21 cellular contexts compared by ENCODE assay signal in the genomic region with DNA sequence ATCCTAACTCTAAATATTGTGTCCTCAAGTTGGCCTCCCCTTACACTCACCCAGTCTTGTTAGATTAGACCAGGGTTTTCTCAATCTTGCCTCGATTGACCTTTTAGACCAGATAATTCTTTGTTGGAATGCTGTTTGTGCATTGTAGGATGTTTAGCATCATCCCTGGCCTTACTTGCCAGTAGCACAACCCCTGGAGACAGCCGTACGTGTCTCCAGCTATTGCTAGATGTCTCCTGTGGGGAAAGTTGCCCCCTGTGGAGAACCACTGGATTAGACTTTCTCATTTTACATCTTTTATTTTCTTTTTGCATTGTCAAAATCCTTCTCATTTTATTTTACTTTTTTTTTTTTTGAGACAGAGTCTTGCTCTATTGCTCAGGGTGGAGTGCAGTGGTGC. TPM values are rescaled to one million over a fixed set of nuclear protein-coding genes. Genes with fewer than 3 reads are reported as not detected.
DNase-seq lines count a peak whose midpoint lies in the region; ATAC-seq and TF ChIP-seq lines count a peak whose summit lies in the region.
"Had no signal": no experiment of that assay in that cellular context is flagged by ENCODE, and none has a peak within 500 bp of the region (broad histone marks: within the 10 kb centered on the region; RNA-seq: fewer than 3 reads in every experiment).

No MANE protein-coding gene starts in this region.

- no peak overlapping the region for H3K4me3 ChIP-seq in trophoblast cell (ENCODE audit: low read depth, low read length)
- H3K4me3 ChIP-seq: skin epidermis, upper lobe of left lung had no signal

- H3K4me1 ChIP-seq in trophoblast cell (ENCODE audit: control insufficient read depth in 1 of 2, insufficient read depth in 2 of 2, low read length in 2 of 2) = peaks cover 13% of the 10 kb centered on the region in 2 experiments

- no CpG with 5 or more reads among the region's 3 CpGs for WGBS in trophoblast cell (ENCODE audit: extremely low coverage, insufficient coverage, insufficient read length)

- no peak overlapping the region for H2BK120ac ChIP-seq in trophoblast cell (ENCODE audit: insufficient read depth, low read length, poor library complexity)

- no peak overlapping the region for H3K14ac ChIP-seq in trophoblast cell (ENCODE audit: low read length)

- no peak overlapping the region for H3K27ac Mint-ChIP-seq in activated CD4-positive, alpha-beta T cell treated with anti-CD3 and anti-CD28 coated beads, Interleukin-2, amount 10 ng/mL, durations not matched to agents 24 days and 14 days
- no peak overlapping the region for H3K27ac Mint-ChIP-seq in T-helper 17 cell
- peak overlapping the region; percentile 66 for H3K27ac Mint-ChIP-seq in endothelial cell (ENCODE audit: unreplicated experiment)

- H3K4me3 Mint-ChIP-seq in activated CD4-positive, alpha-beta T cell treated with anti-CD3 and anti-CD28 coated beads, Interleukin-2, amount 10 ng/mL, durations not matched to agents 24 days and 14 days = peak overlapping the region; percentile 15
- H3K4me3 Mint-ChIP-seq in T-helper 17 cell = peak overlapping the region; percentile 33
- H3K4me3 Mint-ChIP-seq in endothelial cell (ENCODE audit: unreplicated experiment) = peak overlapping the region; percentile 72

- H3K36me3 ChIP-seq in trophoblast cell (ENCODE audit: control insufficient read depth in 1 of 2, insufficient read depth in 2 of 2, low read length in 2 of 2) = peaks cover 33% of the 10 kb centered on the region in 2 experiments

- peaks cover 16% of the 10 kb centered on the region for H3K36me3 Mint-ChIP-seq in activated CD4-positive, alpha-beta T cell treated with anti-CD3 and anti-CD28 coated beads, Interleukin-2, amount 10 ng/mL, durations not matched to agents 24 days and 14 days (ENCODE audit: low read depth)
- H3K36me3 Mint-ChIP-seq in T-helper 17 cell (ENCODE audit: low read depth) (peaks cover 2% of the 10 kb centered on the region), endothelial cell (ENCODE audit: low read depth, unreplicated experiment) (peaks cover 10% of the 10 kb centered on the region)

- DNase-seq in activated CD4-positive, alpha-beta T cell treated with anti-CD3 and anti-CD28 coated beads, Interleukin-2, amount 10 ng/mL, durations not matched to agents 24 days and 14 days = no peak
- no peak for DNase-seq in activated CD4-positive, alpha-beta T cell treated with anti-CD3 and anti-CD28 coated beads, Interleukin-2, amount 50 U/mL, for 4 hours
- DNase-seq in T-helper 17 cell (no peak), endothelial cell (ENCODE audit: low spot score) (no peak), trophoblast cell (no peak), medulla oblongata (ENCODE audit: extremely low spot score) (no peak), inferior parietal cortex (ENCODE audit: extremely low spot score) (no peak), NCI-H128 (lab: John Stamatoyannopoulos, UW; ENCODE audit: unreplicated experiment) (no peak)
- DNase-seq: activated CD8-positive, alpha-beta memory T cell treated with anti-CD3 and anti-CD28 coated beads for 24 hours; effector CD8-positive, alpha-beta T cell; H7; Karpas-422; kidney glomerular epithelial cell; midbrain; NCI-H1105; NCI-H2171 treated with DMSO at 0.1 percent for 48 hours; NCI-H774; PC-3; upper lobe of left lung had no signal

- no peak overlapping the region for H2AFZ ChIP-seq in trophoblast cell (ENCODE audit: insufficient read depth, low read length, poor library complexity)

- H2BK12ac ChIP-seq in trophoblast cell (ENCODE audit: low read length) = no peak overlapping the region

- no peak overlapping the region for H3K4me2 ChIP-seq in trophoblast cell (ENCODE audit: low read length)

- H3K79me2 ChIP-seq in trophoblast cell (ENCODE audit: control insufficient read depth, insufficient read depth, low read length, poor library complexity) = peaks cover 14% of the 10 kb centered on the region

- no peak overlapping the region for H2AK5ac ChIP-seq in trophoblast cell (ENCODE audit: low read length)

- H3K27me3 ChIP-seq in trophoblast cell (ENCODE audit: insufficient read depth, low read length) = no peaks in the 10 kb centered on the region
- H3K27me3 ChIP-seq: upper lobe of left lung had no signal

- no peaks in the 10 kb centered on the region for H3K9me3 Mint-ChIP-seq in activated CD4-positive, alpha-beta T cell treated with anti-CD3 and anti-CD28 coated beads, Interleukin-2, amount 10 ng/mL, durations not matched to agents 24 days and 14 days
- H3K9me3 Mint-ChIP-seq in endothelial cell (ENCODE audit: unreplicated experiment) = no peaks in the 10 kb centered on the region

- no peaks in the 10 kb centered on the region for H3K9me3 ChIP-seq in T-helper 17 cell (ENCODE audit: control insufficient read depth, low read length, poor library complexity, severe bottlenecking)
- no peaks in the 10 kb centered on the region for H3K9me3 ChIP-seq in trophoblast cell (ENCODE audit: insufficient read depth, low read depth, low read length)
- H3K9me3 ChIP-seq: upper lobe of left lung had no signal

- no peak overlapping the region for H4K8ac ChIP-seq in trophoblast cell (ENCODE audit: low read depth, low read length)

- no peak overlapping the region for H4K91ac ChIP-seq in trophoblast cell (ENCODE audit: low read depth, low read length)

- H3K18ac ChIP-seq in trophoblast cell (ENCODE audit: low read length) = no peak overlapping the region

- H3K79me1 ChIP-seq in trophoblast cell (ENCODE audit: low read length) = peaks cover 10% of the 10 kb centered on the region

- H3K4ac ChIP-seq in trophoblast cell (ENCODE audit: low read depth, low read length) = peak overlapping the region; percentile 1

- no peak for TF ChIP-seq CTCF in endothelial cell (IDR thresholded peaks at IDR 0.05; ENCODE audit: unreplicated experiment)

- H3K9ac ChIP-seq in trophoblast cell (ENCODE audit: low read length) = no peak overlapping the region

- no peak overlapping the region for H3K27ac ChIP-seq in trophoblast cell (ENCODE audit: low read depth, low read length)

- ATAC-seq in T-helper 17 cell = no peak
- ATAC-seq: PC-3 had no signal

- no peaks in the 10 kb centered on the region for H3K27me3 Mint-ChIP-seq in activated CD4-positive, alpha-beta T cell treated with anti-CD3 and anti-CD28 coated beads, Interleukin-2, amount 10 ng/mL, durations not matched to agents 24 days and 14 days
- H3K27me3 Mint-ChIP-seq in T-helper 17 cell = no peaks in the 10 kb centered on the region
- H3K27me3 Mint-ChIP-seq in endothelial cell (ENCODE audit: unreplicated experiment) = peaks cover 12% of the 10 kb centered on the region

- H2BK5ac ChIP-seq in trophoblast cell (ENCODE audit: low read depth, low read length, poor library complexity) = no peak overlapping the region

- H4K12ac ChIP-seq in trophoblast cell (ENCODE audit: low read depth, low read length) = no peak overlapping the region

- intact Hi-C loops in activated CD4-positive, alpha-beta T cell treated with anti-CD3 and anti-CD28 coated beads, Interleukin-2, amount 10 ng/mL, durations not matched to agents 24 days and 14 days (cut with micrococcal nuclease) = no loop called here

- H3K4me1 Mint-ChIP-seq in activated CD4-positive, alpha-beta T cell treated with anti-CD3 and anti-CD28 coated beads, Interleukin-2, amount 10 ng/mL, durations not matched to agents 24 days and 14 days = peaks cover 23% of the 10 kb centered on the region
- H3K4me1 Mint-ChIP-seq in T-helper 17 cell (peaks cover 27% of the 10 kb centered on the region), endothelial cell (ENCODE audit: unreplicated experiment) (peaks cover 15% of the 10 kb centered on the region)

- H3K23ac ChIP-seq in trophoblast cell (ENCODE audit: low read length) = no peak overlapping the region

RNA-seq across cellular contexts. Expression of gene WDR6, which starts 2.2 kb away (rescaled TPM):
- total RNA-seq in activated CD4-positive, alpha-beta T cell treated with anti-CD3 and anti-CD28 coated beads, Interleukin-2, amount 10 ng/mL, durations not matched to agents 24 days and 14 days = 141 and 153 TPM in 2 replicates
- total RNA-seq in T-helper 17 cell = 100 to 1,000 TPM; 181 to 202 TPM
- 148 TPM for total RNA-seq in endothelial cell (ENCODE audit: unreplicated experiment)
- 72.0 and 72.8 TPM in 2 replicates for polyA plus RNA-seq in trophoblast cell (2013)

RNA-seq across cellular contexts. Expression of gene DALRD3, which starts 9.0 kb away (rescaled TPM):
- total RNA-seq in activated CD4-positive, alpha-beta T cell treated with anti-CD3 and anti-CD28 coated beads, Interleukin-2, amount 10 ng/mL, durations not matched to agents 24 days and 14 days = 31.5 and 36.6 TPM in 2 replicates
- total RNA-seq in T-helper 17 cell (10 to 100 TPM; 21.2 to 27.4 TPM), endothelial cell (ENCODE audit: unreplicated experiment) (27.8 TPM)
- polyA plus RNA-seq in trophoblast cell (2013) = 26.4 and 27.5 TPM in 2 replicates

RNA-seq across cellular contexts. Expression of gene NDUFAF3, which starts 12.5 kb away (rescaled TPM):
- 123 and 126 TPM in 2 replicates for total RNA-seq in activated CD4-positive, alpha-beta T cell treated with anti-CD3 and anti-CD28 coated beads, Interleukin-2, amount 10 ng/mL, durations not matched to agents 24 days and 14 days
- total RNA-seq in T-helper 17 cell (10 to 100 TPM; 61.3 to 62.9 TPM), endothelial cell (ENCODE audit: unreplicated experiment) (32.3 TPM)
- 59.8 and 65.4 TPM in 2 replicates for polyA plus RNA-seq in trophoblast cell (2013)

RNA-seq across cellular contexts. Expression of gene P4HTM, which starts 19.4 kb away (rescaled TPM):
- 33.9 and 38.3 TPM in 2 replicates for total RNA-seq in activated CD4-positive, alpha-beta T cell treated with anti-CD3 and anti-CD28 coated beads, Interleukin-2, amount 10 ng/mL, durations not matched to agents 24 days and 14 days
- total RNA-seq in T-helper 17 cell (10 to 100 TPM; 37.8 to 43.2 TPM), endothelial cell (ENCODE audit: unreplicated experiment) (9.3 TPM)
- 7.1 and 7.2 TPM in 2 replicates for polyA plus RNA-seq in trophoblast cell (2013)
- total RNA-seq: SK-MEL-5 had no signal

RNA-seq across cellular contexts. Expression of gene IMPDH2, which starts 19.8 kb away (rescaled TPM):
- total RNA-seq in activated CD4-positive, alpha-beta T cell treated with anti-CD3 and anti-CD28 coated beads, Interleukin-2, amount 10 ng/mL, durations not matched to agents 24 days and 14 days = 490 and 496 TPM in 2 replicates
- total RNA-seq in T-helper 17 cell (100 to 1,000 TPM in 1 of 2 donors, 10 to 100 TPM in 1; 96.8 to 108 TPM), endothelial cell (ENCODE audit: unreplicated experiment) (111 TPM)
- polyA plus RNA-seq in trophoblast cell (2013) = 226 and 229 TPM in 2 replicates

Comparison
In these comparisons a context has a peak if more than half of its experiments do, and no peak if none do; other contexts are left out.
1. H3K4me3 Mint-ChIP-seq: peak in every context shown above with its lines; median percentile 72 in endothelial cell; 33 in T-helper 17 cell; 15 in activated CD4-positive, alpha-beta T cell treated with anti-CD3 and anti-CD28 coated beads, Interleukin-2, amount 10 ng/mL, durations not matched to agents 24 days and 14 days.